In the genomic region with DNA sequence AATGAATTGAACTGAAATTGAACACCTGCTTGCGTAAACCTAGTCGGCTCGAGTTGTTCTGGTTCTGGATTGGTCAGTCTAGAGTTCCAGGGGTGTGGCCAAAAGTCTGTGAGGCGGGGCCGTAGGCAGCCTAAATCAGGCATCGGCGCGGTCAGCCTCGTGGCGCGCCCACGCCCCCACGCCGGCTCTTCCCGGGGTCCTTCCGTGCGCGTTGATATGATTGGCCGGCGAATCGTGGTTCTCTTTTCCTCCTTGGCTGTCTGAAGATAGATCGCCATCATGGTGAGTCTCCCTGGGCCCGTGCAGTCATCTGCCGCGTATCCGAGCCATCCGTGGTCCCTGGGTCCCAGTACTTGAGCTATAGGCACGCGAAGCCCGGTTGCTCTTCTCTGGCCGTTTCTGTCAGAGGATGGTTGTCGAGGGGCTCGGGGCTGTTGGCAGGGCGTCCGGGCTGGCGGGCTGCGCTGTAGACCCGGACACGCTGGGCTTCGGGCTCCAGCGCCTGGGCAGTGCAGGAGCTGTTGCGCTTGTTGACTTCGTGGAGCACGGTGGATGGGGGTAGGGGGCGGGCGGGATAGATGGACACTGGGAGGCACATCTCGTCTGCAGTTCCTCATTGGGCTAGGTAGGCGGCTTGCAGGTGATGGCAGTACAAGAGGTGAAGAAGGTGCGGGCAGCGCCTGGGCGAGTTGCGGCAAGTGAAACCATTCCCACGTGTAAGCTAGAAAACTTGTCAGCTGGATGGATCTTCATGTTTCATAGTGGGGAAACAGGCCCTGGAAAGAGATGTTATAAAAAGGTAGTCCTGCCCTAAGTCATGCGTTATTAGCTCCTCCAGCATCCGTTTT, we compare ENCODE assay signal across 8 cellular contexts. TPM values are rescaled to one million over a fixed set of nuclear protein-coding genes. Genes with fewer than 3 reads are reported as not detected.
DNase-seq lines count a peak whose midpoint lies in the region; ATAC-seq lines count a peak whose summit lies in the region.

TSS of gene RPS24 (plus strand) at position 241 of the 848 bp plus-strand sequence. CDS start at position 280, 39 bp downstream.

- H3K9me3 ChIP-seq in NT2/D1 (ENCODE audit: insufficient read depth, low read length): no peaks in the 10 kb centered on the region
- no peaks in the 10 kb centered on the region for H3K9me3 ChIP-seq in endocrine pancreas (ENCODE audit: control insufficient read depth, low read length)
- no peaks in the 10 kb centered on the region for H3K9me3 ChIP-seq in mesenchymal stem cell (ENCODE audit: control insufficient read depth, low read length)

- peaks cover 5% of the 10 kb centered on the region for H3K79me1 ChIP-seq in mesenchymal stem cell (replicated peaks; ENCODE audit: low read length, poor library complexity, severe bottlenecking)

- peak within 1 kb of the TSS; percentile 91 for H4K91ac ChIP-seq in mesenchymal stem cell (ENCODE audit: low read length)

- WGBS in mesenchymal stem cell: under 1% methylated on average over 52 of the region's 55 CpGs

- no peak within 1 kb of the TSS for H2AFZ ChIP-seq in mesenchymal stem cell (ENCODE audit: low read depth, low read length)

- H3K27ac ChIP-seq in mesenchymal stem cell (ENCODE audit: low read length, poor library complexity, severe bottlenecking): peak within 1 kb of the TSS; percentile 87

- peak within 1 kb of the TSS; percentile 75 for H3K4me2 ChIP-seq in mesenchymal stem cell (ENCODE audit: low read length, poor library complexity, severe bottlenecking)

- H2BK15ac ChIP-seq in mesenchymal stem cell (ENCODE audit: low read depth, poor library complexity, severe bottlenecking): no peak within 1 kb of the TSS

- no peaks in the 10 kb centered on the region for H3K9me3 Mint-ChIP-seq in activated CD8-positive, alpha-beta memory T cell treated with anti-CD3 and anti-CD28 coated beads, Interleukin-2, amount 10 ng/mL, durations not matched to agents 7 days and 5 days (ENCODE audit: low read depth)

- H3K4me3 Mint-ChIP-seq in activated CD8-positive, alpha-beta memory T cell treated with anti-CD3 and anti-CD28 coated beads, Interleukin-2, amount 10 ng/mL, durations not matched to agents 7 days and 5 days: peak within 1 kb of the TSS; percentile 82

- no peak within 1 kb of the TSS for H3K23ac ChIP-seq in mesenchymal stem cell (ENCODE audit: low read length in 2 of 2)

- H3K36me3 ChIP-seq in NT2/D1 (ENCODE audit: insufficient read depth, insufficient read length, low read length) (peaks cover 48% of the 10 kb centered on the region), endocrine pancreas (ENCODE audit: control insufficient read depth, insufficient read depth, low read length) (peaks cover 2% of the 10 kb centered on the region), mesenchymal stem cell (ENCODE audit: control insufficient read depth in 1 of 2, insufficient read depth in 2 of 2, low read depth in 1 of 2, low read length in 2 of 2) (peaks cover 15 to 40% of the 10 kb centered on the region in 2 experiments)

- peak within 1 kb of the TSS; percentile 98 for H4K8ac ChIP-seq in mesenchymal stem cell (ENCODE audit: low read length)

- H3K27ac Mint-ChIP-seq in activated CD8-positive, alpha-beta memory T cell treated with anti-CD3 and anti-CD28 coated beads, Interleukin-2, amount 10 ng/mL, durations not matched to agents 7 days and 5 days: peak within 1 kb of the TSS; percentile 64

- peaks cover 8% of the 10 kb centered on the region for H3K4me1 ChIP-seq in NT2/D1 (ENCODE audit: insufficient read depth, insufficient read length)
- peaks cover 16% of the 10 kb centered on the region for H3K4me1 ChIP-seq in endocrine pancreas (ENCODE audit: control insufficient read depth, insufficient read depth, low read length)
- peaks cover 8% of the 10 kb centered on the region for H3K4me1 ChIP-seq in mesenchymal stem cell (ENCODE audit: control insufficient read depth, insufficient read depth, low read depth, low read length)

- peak within 1 kb of the TSS; percentile 40 for H2AK5ac ChIP-seq in mesenchymal stem cell (ENCODE audit: low read length, severe bottlenecking)

- peak within 1 kb of the TSS in 1 of 2 experiments; percentile 87 for H3K14ac ChIP-seq in mesenchymal stem cell (ENCODE audit: low read length in 2 of 2)

- H3K9ac ChIP-seq in NT2/D1 (ENCODE audit: insufficient read length, low read depth) (peak within 1 kb of the TSS; percentile 96), endocrine pancreas (ENCODE audit: control insufficient read depth, insufficient read depth, low read length) (peak within 1 kb of the TSS; percentile 82), mesenchymal stem cell (ENCODE audit: low read length) (peak within 1 kb of the TSS; percentile 96)

- DNase-seq in COR-L47 (lab: John Stamatoyannopoulos, UW) (peak; percentile 94), HUDEP-2 (lab: John Stamatoyannopoulos, UW; ENCODE audit: unreplicated experiment in 76 of 76) (peak; percentile 53 to 97 (median 90)), NT2/D1 (ENCODE audit: low read depth, low spot score) (peak; percentile 91), mesenchymal stem cell (peak; percentile 98)
- DNase-seq in activated CD8-positive, alpha-beta memory T cell treated with anti-CD3 and anti-CD28 coated beads, Interleukin-2, amount 10 ng/mL, durations not matched to agents 7 days and 5 days: peak; percentile 96
- DNase-seq in stimulated activated CD8-positive, alpha-beta memory T cell treated with anti-CD3 and anti-CD28 coated beads, Interleukin-12 subunit alpha, Interleukin-12 subunit beta, amount 100 ng/mL, for 4 hours (ENCODE audit: low read depth): peak; percentile 87

- peaks cover 45% of the 10 kb centered on the region for H3K36me3 Mint-ChIP-seq in activated CD8-positive, alpha-beta memory T cell treated with anti-CD3 and anti-CD28 coated beads, Interleukin-2, amount 10 ng/mL, durations not matched to agents 7 days and 5 days

- H3K4me3 ChIP-seq in NT2/D1 (ENCODE audit: insufficient read length, low read depth): peak within 1 kb of the TSS; percentile 94
- H3K4me3 ChIP-seq in endocrine pancreas (ENCODE audit: control insufficient read depth, insufficient read depth, low read length): peak within 1 kb of the TSS; percentile 96
- H3K4me3 ChIP-seq in mesenchymal stem cell (ENCODE audit: insufficient read depth in 1 of 2, low read depth in 1 of 2, low read length in 2 of 2): peak within 1 kb of the TSS; percentile 83 to 91

- H3K4me1 Mint-ChIP-seq in activated CD8-positive, alpha-beta memory T cell treated with anti-CD3 and anti-CD28 coated beads, Interleukin-2, amount 10 ng/mL, durations not matched to agents 7 days and 5 days: peaks cover 53% of the 10 kb centered on the region

- H2BK12ac ChIP-seq in mesenchymal stem cell (ENCODE audit: low read length in 2 of 2): peak within 1 kb of the TSS in 1 of 2 experiments; percentile 8

- peak within 1 kb of the TSS; percentile 85 for H2BK5ac ChIP-seq in mesenchymal stem cell (ENCODE audit: low read depth, low read length, poor library complexity, severe bottlenecking)

- H3K18ac ChIP-seq in mesenchymal stem cell (ENCODE audit: low read depth in 1 of 2, low read length in 2 of 2): peak within 1 kb of the TSS; percentile 69 to 81

- no peaks in the 10 kb centered on the region for H3K27me3 ChIP-seq in NT2/D1 (ENCODE audit: insufficient read depth, insufficient read length)
- H3K27me3 ChIP-seq in endocrine pancreas (ENCODE audit: control insufficient read depth, insufficient read depth, low read length): no peaks in the 10 kb centered on the region
- H3K27me3 ChIP-seq in mesenchymal stem cell (ENCODE audit: control insufficient read depth in 1 of 2, insufficient read depth in 1 of 2, low read length in 2 of 2): no peaks in the 10 kb centered on the region

- CTCF ChIA-PET in activated CD8-positive, alpha-beta memory T cell treated with anti-CD3 and anti-CD28 coated beads, Interleukin-2, amount 10 ng/mL, durations not matched to agents 7 days and 5 days (lab: Charles Lee): interaction anchor here (0.8 kb wide), 1 partner anchor 13 kb away, joined by 6 read pairs; no protein-coding TSS in a partner anchor

- H3K27me3 Mint-ChIP-seq in activated CD8-positive, alpha-beta memory T cell treated with anti-CD3 and anti-CD28 coated beads, Interleukin-2, amount 10 ng/mL, durations not matched to agents 7 days and 5 days: no peaks in the 10 kb centered on the region

- peak within 1 kb of the TSS; percentile 62 to 71 for H3K4ac ChIP-seq in mesenchymal stem cell (ENCODE audit: low read depth in 1 of 2, low read length in 2 of 2)

- ATAC-seq in GM21381 (IDR thresholded peaks at IDR 0.05; ENCODE audit: unreplicated experiment): peak; percentile 79
- ATAC-seq in activated CD8-positive, alpha-beta memory T cell treated with anti-CD3 and anti-CD28 coated beads, Interleukin-2, amount 10 ng/mL, durations not matched to agents 7 days and 5 days: peak; percentile 91

- peak within 1 kb of the TSS; percentile 77 for H2BK120ac ChIP-seq in mesenchymal stem cell (ENCODE audit: low read depth, low read length)

RNA-seq across cellular contexts. Expression of gene RPS24, which starts in this region (rescaled TPM):
- 1,000 to 10,000 TPM; 1,245 to 1,320 TPM for total RNA-seq in activated CD8-positive, alpha-beta memory T cell treated with anti-CD3 and anti-CD28 coated beads, Interleukin-2, amount 10 ng/mL, durations not matched to agents 7 days and 5 days
- polyA plus RNA-seq in mesenchymal stem cell (2013, experiment 1 of 2): 3,857 TPM
- polyA plus RNA-seq in mesenchymal stem cell (2013, experiment 2 of 2): 3,991 TPM

Comparison
In these comparisons a context has a peak if more than half of its experiments do, and no peak if none do; other contexts are left out.
1. Peak in every context shown above with its lines: DNase-seq, ATAC-seq, H3K4me3 ChIP-seq and H3K27ac ChIP-seq.